Comparison of ENCODE assay signal across 18 cellular contexts in the genomic region with DNA sequence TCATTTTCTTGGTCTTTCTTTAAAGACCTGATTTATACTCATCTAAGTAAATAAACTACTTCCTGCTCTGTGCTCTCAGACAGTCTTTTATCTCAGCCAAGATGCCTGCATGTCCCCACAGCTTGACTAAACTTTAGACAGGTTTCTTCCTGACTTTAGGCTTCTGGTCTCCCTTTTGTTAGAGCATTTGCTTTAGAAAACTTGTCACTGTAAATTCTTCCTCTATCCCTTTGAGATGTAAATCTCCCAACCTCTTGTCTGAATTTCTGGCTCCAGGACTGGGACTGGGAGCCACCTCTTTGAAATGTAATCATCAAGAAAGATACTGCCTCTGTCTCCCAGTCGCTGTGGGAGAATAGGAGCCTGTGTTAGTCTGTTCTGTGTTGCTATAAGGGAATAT.
DNase-seq lines count a peak whose midpoint lies in the region; ATAC-seq and TF ChIP-seq lines count a peak whose summit lies in the region.
"Had no signal": no experiment of that assay in that cellular context is flagged by ENCODE, and none has a peak within 500 bp of the region (broad histone marks: within the 10 kb centered on the region; RNA-seq: fewer than 3 reads in every experiment).

No MANE protein-coding gene starts in this region.

- DNase-seq in ELF-1 (ENCODE audit: low read depth, low spot score) (peak; percentile 46), neural crest cell (ENCODE audit: low read depth, low spot score) (no peak), HuH-7.5 (ENCODE audit: low spot score) (no peak), mammary epithelial cell (no peak)
- DNase-seq: AML-193; CD4-positive, alpha-beta memory T cell; DMS79 treated with DMSO at 0.1 percent for 48 hours; GM23248; IMR-90 had no signal

- no TSS peak for BruUV-seq in mammary epithelial cell (replicated peaks; lab: Mats Ljungman, UMichigan)

- H3K27me3 Mint-ChIP-seq in brain = no peaks in the 10 kb centered on the region
- no peaks in the 10 kb centered on the region for H3K27me3 Mint-ChIP-seq in neural crest cell (ENCODE audit: low read depth)
- H3K27me3 Mint-ChIP-seq: CD4-positive, alpha-beta memory T cell had no signal

- H2AFZ ChIP-seq in mammary epithelial cell (ENCODE audit: low read depth, low read length) = no peak overlapping the region
- H2AFZ ChIP-seq: GM23248 had no signal

- H3K9me3 Mint-ChIP-seq in brain = peaks cover 6 to 42% (median 24%) of the 10 kb centered on the region in 5 experiments
- peaks cover 10% of the 10 kb centered on the region for H3K9me3 Mint-ChIP-seq in neural crest cell

- H3K4me3 Mint-ChIP-seq in brain = no peak overlapping the region
- H3K4me3 Mint-ChIP-seq in neural crest cell = peak overlapping the region; percentile 1
- H3K4me3 Mint-ChIP-seq: CD14-positive monocyte; CD4-positive, alpha-beta memory T cell had no signal

- H3K36me3 ChIP-seq in HUES48 (ENCODE audit: control insufficient read depth, insufficient read depth, low read length) = no peaks in the 10 kb centered on the region
- no peaks in the 10 kb centered on the region for H3K36me3 ChIP-seq in mammary epithelial cell (ENCODE audit: insufficient read depth, low read length)
- H3K36me3 ChIP-seq: BLaER1 had no signal

- H3K27me3 ChIP-seq in HUES48 (ENCODE audit: control insufficient read depth, insufficient read depth, low read length) (no peaks in the 10 kb centered on the region), mammary epithelial cell (ENCODE audit: insufficient read depth, low read length) (no peaks in the 10 kb centered on the region)
- H3K27me3 ChIP-seq: BLaER1 had no signal

- H3K4me1 ChIP-seq in HUES48 (ENCODE audit: control insufficient read depth, insufficient read depth, low read length) = peaks cover 11% of the 10 kb centered on the region
- H3K4me1 ChIP-seq in mammary epithelial cell (ENCODE audit: insufficient read depth, low read length) = no peaks in the 10 kb centered on the region
- H3K4me1 ChIP-seq: A549, BLaER1 had no signal

- no CpG with 5 or more reads among the region's 1 CpG for WGBS in mammary epithelial cell (ENCODE audit: low coverage, missing lambda C conversion rate)

- peaks cover 5% of the 10 kb centered on the region for H3K36me3 Mint-ChIP-seq in brain
- H3K36me3 Mint-ChIP-seq in neural crest cell (ENCODE audit: low read depth) = peaks cover 22% of the 10 kb centered on the region
- H3K36me3 Mint-ChIP-seq: CD14-positive monocyte; CD4-positive, alpha-beta memory T cell had no signal

- H3K4me3 ChIP-seq in HUES48 (ENCODE audit: low read depth, low read length) = no peak overlapping the region
- no peak overlapping the region for H3K4me3 ChIP-seq in mammary epithelial cell (replicated peaks in 1 of 3; ENCODE audit: insufficient read depth in 1 of 3, low read depth in 2 of 3, low read length in 3 of 3)
- H3K4me3 ChIP-seq: A549, BLaER1, GM23248, K562 had no signal

- in situ Hi-C loops in mammary epithelial cell (cut with MboI; ENCODE audit: low sequenced_read_pairs in 2 of 2) = no loop called here

- ATAC-seq in HG03097 (IDR thresholded peaks at IDR 0.05; ENCODE audit: low FRiP score, unreplicated experiment) = no peak
- ATAC-seq in HG03442 (IDR thresholded peaks at IDR 0.05; ENCODE audit: unreplicated experiment) = no peak
- ATAC-seq: A549, K562 had no signal

- no peak overlapping the region for H3K4me2 ChIP-seq in mammary epithelial cell (ENCODE audit: insufficient read depth, low read depth, low read length)
- H3K4me2 ChIP-seq: A549, BLaER1 had no signal

- CTCF ChIA-PET in mammary epithelial cell (lab: Charles Lee; ENCODE audit: low non-redundant PET) = no interaction called here

- intact Hi-C loops in mammary epithelial cell (cut with micrococcal nuclease) = no loop called here

- no peaks in the 10 kb centered on the region for H4K20me1 ChIP-seq in mammary epithelial cell (ENCODE audit: insufficient read depth, low read length)
- H4K20me1 ChIP-seq: BLaER1 had no signal

- dilution Hi-C loops in mammary epithelial cell (cut with HindIII; ENCODE audit: low sequenced_read_pairs) = no loop called here

- peak overlapping the region; percentile 48 for H3K27ac ChIP-seq in HUES48 (ENCODE audit: low read depth, low read length)
- H3K27ac ChIP-seq in mammary epithelial cell (ENCODE audit: insufficient read depth, low read depth, low read length) = no peak overlapping the region
- H3K27ac ChIP-seq: 22Rv1, A549, BLaER1, GM23248 had no signal

- H3K4me1 Mint-ChIP-seq in brain (peaks cover 24% of the 10 kb centered on the region), neural crest cell (peaks cover 40% of the 10 kb centered on the region)
- H3K4me1 Mint-ChIP-seq: CD14-positive monocyte; CD4-positive, alpha-beta memory T cell had no signal

- H3K27ac Mint-ChIP-seq in brain (peak overlapping the region in 4 of 5 experiments; percentile 45 to 84 (median 64)), neural crest cell (ENCODE audit: unreplicated experiment) (peak overlapping the region; percentile 44)
- H3K27ac Mint-ChIP-seq: CD14-positive monocyte had no signal

- no peak for TF ChIP-seq CTCF in brain (conservative IDR thresholded peaks at IDR 0.05)
- no peak for TF ChIP-seq CTCF in neural crest cell (conservative IDR thresholded peaks at IDR 0.05)
- no peak for TF ChIP-seq CTCF in mammary epithelial cell (conservative IDR thresholded peaks at IDR 0.05 in 1 of 2, IDR thresholded peaks at IDR 0.05 in 1 of 2; ENCODE audit: extremely low read depth in 1 of 2, insufficient read depth in 1 of 2, low read depth in 1 of 2, low read length in 2 of 2)

- H3K9me3 ChIP-seq in HUES48 (ENCODE audit: control insufficient read depth, insufficient read depth, low read length) = peaks cover 14% of the 10 kb centered on the region
- peaks cover 10% of the 10 kb centered on the region for H3K9me3 ChIP-seq in mammary epithelial cell (replicated peaks; ENCODE audit: insufficient read depth, low read length)
- H3K9me3 ChIP-seq: A549, BLaER1 had no signal

- H3K9ac ChIP-seq in HUES48 (ENCODE audit: low read depth, low read length) = no peak overlapping the region
- H3K9ac ChIP-seq in mammary epithelial cell (ENCODE audit: insufficient read depth, low read length) = no peak overlapping the region
- H3K9ac ChIP-seq: BLaER1, GM23248 had no signal

- H3K79me2 ChIP-seq in mammary epithelial cell (ENCODE audit: insufficient read depth, low read length) = no peaks in the 10 kb centered on the region
